ENCODE assay signal across 1 cellular context in genomic region chr2:72148975-72149555, GRCh38.
A peak's percentile ranks its signal among the peaks of the same experiment; 100 is the strongest.
TF ChIP-seq lines count a peak whose summit lies in the region.

No MANE protein-coding gene starts in this region.

TF ChIP-seq in HepG2, 621 proteins besides CTCF, POLR2A, EP300 and RAD21 (continued from another document):
- TF ChIP-seq, protein P1, sequence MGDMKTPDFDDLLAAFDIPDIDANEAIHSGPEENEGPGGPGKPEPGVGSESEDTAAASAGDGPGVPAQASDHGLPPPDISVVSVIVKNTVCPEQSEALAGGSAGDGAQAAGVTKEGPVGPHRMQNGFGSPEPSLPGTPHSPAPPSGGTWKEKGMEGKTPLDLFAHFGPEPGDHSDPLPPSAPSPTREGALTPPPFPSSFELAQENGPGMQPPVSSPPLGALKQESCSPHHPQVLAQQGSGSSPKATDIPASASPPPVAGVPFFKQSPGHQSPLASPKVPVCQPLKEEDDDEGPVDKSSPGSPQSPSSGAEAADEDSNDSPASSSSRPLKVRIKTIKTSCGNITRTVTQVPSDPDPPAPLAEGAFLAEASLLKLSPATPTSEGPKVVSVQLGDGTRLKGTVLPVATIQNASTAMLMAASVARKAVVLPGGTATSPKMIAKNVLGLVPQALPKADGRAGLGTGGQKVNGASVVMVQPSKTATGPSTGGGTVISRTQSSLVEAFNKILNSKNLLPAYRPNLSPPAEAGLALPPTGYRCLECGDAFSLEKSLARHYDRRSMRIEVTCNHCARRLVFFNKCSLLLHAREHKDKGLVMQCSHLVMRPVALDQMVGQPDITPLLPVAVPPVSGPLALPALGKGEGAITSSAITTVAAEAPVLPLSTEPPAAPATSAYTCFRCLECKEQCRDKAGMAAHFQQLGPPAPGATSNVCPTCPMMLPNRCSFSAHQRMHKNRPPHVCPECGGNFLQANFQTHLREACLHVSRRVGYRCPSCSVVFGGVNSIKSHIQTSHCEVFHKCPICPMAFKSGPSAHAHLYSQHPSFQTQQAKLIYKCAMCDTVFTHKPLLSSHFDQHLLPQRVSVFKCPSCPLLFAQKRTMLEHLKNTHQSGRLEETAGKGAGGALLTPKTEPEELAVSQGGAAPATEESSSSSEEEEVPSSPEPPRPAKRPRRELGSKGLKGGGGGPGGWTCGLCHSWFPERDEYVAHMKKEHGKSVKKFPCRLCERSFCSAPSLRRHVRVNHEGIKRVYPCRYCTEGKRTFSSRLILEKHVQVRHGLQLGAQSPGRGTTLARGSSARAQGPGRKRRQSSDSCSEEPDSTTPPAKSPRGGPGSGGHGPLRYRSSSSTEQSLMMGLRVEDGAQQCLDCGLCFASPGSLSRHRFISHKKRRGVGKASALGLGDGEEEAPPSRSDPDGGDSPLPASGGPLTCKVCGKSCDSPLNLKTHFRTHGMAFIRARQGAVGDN (CRISPR knock-in tag; IDR thresholded peaks at IDR 0.05) = peak; percentile 22; the same call in 1 of the 2 replicates
- TF ChIP-seq, protein P2, sequence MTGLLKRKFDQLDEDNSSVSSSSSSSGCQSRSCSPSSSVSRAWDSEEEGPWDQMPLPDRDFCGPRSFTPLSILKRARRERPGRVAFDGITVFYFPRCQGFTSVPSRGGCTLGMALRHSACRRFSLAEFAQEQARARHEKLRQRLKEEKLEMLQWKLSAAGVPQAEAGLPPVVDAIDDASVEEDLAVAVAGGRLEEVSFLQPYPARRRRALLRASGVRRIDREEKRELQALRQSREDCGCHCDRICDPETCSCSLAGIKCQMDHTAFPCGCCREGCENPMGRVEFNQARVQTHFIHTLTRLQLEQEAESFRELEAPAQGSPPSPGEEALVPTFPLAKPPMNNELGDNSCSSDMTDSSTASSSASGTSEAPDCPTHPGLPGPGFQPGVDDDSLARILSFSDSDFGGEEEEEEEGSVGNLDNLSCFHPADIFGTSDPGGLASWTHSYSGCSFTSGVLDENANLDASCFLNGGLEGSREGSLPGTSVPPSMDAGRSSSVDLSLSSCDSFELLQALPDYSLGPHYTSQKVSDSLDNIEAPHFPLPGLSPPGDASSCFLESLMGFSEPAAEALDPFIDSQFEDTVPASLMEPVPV (CRISPR knock-in tag; IDR thresholded peaks at IDR 0.05) = 0 out of 2 replicates have a peak, but pooled peaks have one; percentile 33
- TF ChIP-seq NFATC3 (CRISPR knock-in tag; IDR thresholded peaks at IDR 0.05) (no peak), AGO1 (IDR thresholded peaks at IDR 0.05; ENCODE audit: low read depth, low read length, poor library complexity, severe bottlenecking) (peak; percentile 15), ZNF646 (CRISPR knock-in tag; IDR thresholded peaks at IDR 0.05) (peak; percentile 91), SPEN (CRISPR knock-in tag; IDR thresholded peaks at IDR 0.05; ENCODE audit: low read depth) (0 out of 2 replicates have a peak, but pooled peaks have one; percentile 5), EZH2 (conservative IDR thresholded peaks at IDR 0.05; ENCODE audit: low read depth, low read length) (peak; percentile 97), ZNF577 (CRISPR knock-in tag; IDR thresholded peaks at IDR 0.05; ENCODE audit: borderline replicate concordance, low read depth) (no peak), MTF2 (CRISPR knock-in tag; IDR thresholded peaks at IDR 0.05; ENCODE audit: borderline replicate concordance) (peak; percentile 29; the same call in 1 of the 2 replicates), HNRNPLL (IDR thresholded peaks at IDR 0.05; ENCODE audit: low read depth, low read length, poor library complexity, severe bottlenecking) (peak; percentile 35), ZNF768 (CRISPR knock-in tag; IDR thresholded peaks at IDR 0.05) (0 out of 2 replicates have a peak, but pooled peaks have one; percentile 17), POLR2AphosphoS5 (IDR thresholded peaks at IDR 0.05; ENCODE audit: low read depth, low read length) (no peak), SNAPC5 (CRISPR knock-in tag; IDR thresholded peaks at IDR 0.05; ENCODE audit: borderline replicate concordance) (no peak), ZNF749 (CRISPR knock-in tag; IDR thresholded peaks at IDR 0.05; ENCODE audit: borderline replicate concordance) (no peak)
- TF ChIP-seq, protein P3, sequence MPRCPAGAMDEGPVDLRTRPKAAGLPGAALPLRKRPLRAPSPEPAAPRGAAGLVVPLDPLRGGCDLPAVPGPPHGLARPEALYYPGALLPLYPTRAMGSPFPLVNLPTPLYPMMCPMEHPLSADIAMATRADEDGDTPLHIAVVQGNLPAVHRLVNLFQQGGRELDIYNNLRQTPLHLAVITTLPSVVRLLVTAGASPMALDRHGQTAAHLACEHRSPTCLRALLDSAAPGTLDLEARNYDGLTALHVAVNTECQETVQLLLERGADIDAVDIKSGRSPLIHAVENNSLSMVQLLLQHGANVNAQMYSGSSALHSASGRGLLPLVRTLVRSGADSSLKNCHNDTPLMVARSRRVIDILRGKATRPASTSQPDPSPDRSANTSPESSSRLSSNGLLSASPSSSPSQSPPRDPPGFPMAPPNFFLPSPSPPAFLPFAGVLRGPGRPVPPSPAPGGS (CRISPR knock-in tag; IDR thresholded peaks at IDR 0.05) = 0 out of 2 replicates have a peak, but pooled peaks have one; percentile 7
- TF ChIP-seq, protein P4, sequence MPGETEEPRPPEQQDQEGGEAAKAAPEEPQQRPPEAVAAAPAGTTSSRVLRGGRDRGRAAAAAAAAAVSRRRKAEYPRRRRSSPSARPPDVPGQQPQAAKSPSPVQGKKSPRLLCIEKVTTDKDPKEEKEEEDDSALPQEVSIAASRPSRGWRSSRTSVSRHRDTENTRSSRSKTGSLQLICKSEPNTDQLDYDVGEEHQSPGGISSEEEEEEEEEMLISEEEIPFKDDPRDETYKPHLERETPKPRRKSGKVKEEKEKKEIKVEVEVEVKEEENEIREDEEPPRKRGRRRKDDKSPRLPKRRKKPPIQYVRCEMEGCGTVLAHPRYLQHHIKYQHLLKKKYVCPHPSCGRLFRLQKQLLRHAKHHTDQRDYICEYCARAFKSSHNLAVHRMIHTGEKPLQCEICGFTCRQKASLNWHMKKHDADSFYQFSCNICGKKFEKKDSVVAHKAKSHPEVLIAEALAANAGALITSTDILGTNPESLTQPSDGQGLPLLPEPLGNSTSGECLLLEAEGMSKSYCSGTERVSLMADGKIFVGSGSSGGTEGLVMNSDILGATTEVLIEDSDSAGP (CRISPR knock-in tag; IDR thresholded peaks at IDR 0.05; ENCODE audit: borderline replicate concordance) = 0 out of 2 replicates have a peak, but pooled peaks have one; percentile 3
